In the genomic region with DNA sequence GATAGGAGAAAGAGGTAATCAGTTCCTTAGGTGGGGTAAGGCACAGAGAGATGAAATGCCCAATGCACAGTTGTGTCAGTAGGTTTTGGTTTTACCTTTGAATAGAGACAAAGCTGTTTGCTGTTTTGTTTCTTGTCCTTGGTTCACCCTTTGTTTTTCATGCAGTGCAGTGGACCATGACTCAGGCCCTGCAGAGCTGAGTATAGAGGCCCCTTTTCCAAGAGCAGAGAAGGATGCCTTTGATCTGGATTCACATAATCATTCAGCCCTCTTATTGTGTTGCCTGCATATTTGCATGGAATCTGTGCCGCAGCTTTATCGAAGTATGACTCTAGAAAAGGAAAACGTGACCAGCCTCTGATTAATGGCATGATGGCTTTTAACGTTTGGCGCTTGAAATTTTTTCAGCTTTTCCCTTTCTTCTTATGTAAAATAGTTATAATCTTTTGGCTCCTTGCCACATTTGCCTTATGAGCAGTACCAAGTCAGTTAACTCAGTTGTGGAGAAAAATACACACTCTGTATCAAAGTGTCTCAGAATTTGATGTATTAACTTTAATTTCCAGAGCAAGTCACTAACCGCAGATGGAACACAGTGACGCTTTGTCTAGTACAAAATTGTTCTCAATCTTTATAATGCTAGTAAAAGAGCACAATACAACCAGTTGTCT, we compare ENCODE assay signal across 8 cellular contexts.
DNase-seq lines count a peak whose midpoint lies in the region; ATAC-seq and TF ChIP-seq lines count a peak whose summit lies in the region.

No MANE protein-coding gene starts in this region.

- H3K9me3 Mint-ChIP-seq in activated CD4-positive, alpha-beta T cell treated with anti-CD3 and anti-CD28 coated beads for 36 hours (ENCODE audit: low read depth) = no peaks in the 10 kb centered on the region
- no peaks in the 10 kb centered on the region for H3K9me3 Mint-ChIP-seq in activated naive CD8-positive, alpha-beta T cell treated with anti-CD3 and anti-CD28 coated beads, Interleukin-2, amount 50 U/mL, for 24 hours
- H3K9me3 Mint-ChIP-seq in endothelial cell (ENCODE audit: unreplicated experiment) = no peaks in the 10 kb centered on the region

- no peak overlapping the region for H3K27ac Mint-ChIP-seq in activated CD4-positive, alpha-beta T cell treated with anti-CD3 and anti-CD28 coated beads for 36 hours
- H3K27ac Mint-ChIP-seq in activated naive CD8-positive, alpha-beta T cell treated with anti-CD3 and anti-CD28 coated beads, Interleukin-2, amount 50 U/mL, for 24 hours = no peak overlapping the region
- no peak overlapping the region for H3K27ac Mint-ChIP-seq in endothelial cell (ENCODE audit: unreplicated experiment)

- intact Hi-C loops in activated CD4-positive, alpha-beta T cell treated with anti-CD3 and anti-CD28 coated beads for 36 hours (cut with DNase I, micrococcal nuclease) = no loop called here

- CTCF ChIA-PET in activated CD4-positive, alpha-beta T cell treated with anti-CD3 and anti-CD28 coated beads for 36 hours (lab: Charles Lee) = interaction anchor here (0.7 to 1.6 kb wide), 3 partner anchors 10 to 128 kb away, joined by 3 to 4 read pairs (median 4); no protein-coding TSS in a partner anchor

- no peak for TF ChIP-seq CTCF in endothelial cell (IDR thresholded peaks at IDR 0.05; ENCODE audit: unreplicated experiment)

- DNase-seq in activated CD4-positive, alpha-beta T cell treated with anti-CD3 and anti-CD28 coated beads for 36 hours = peak; percentile 56
- DNase-seq in activated CD4-positive, alpha-beta T cell treated with anti-CD3 and anti-CD28 coated beads, Interleukin-2, amount 50 U/mL, for 48 hours = no peak
- DNase-seq in activated naive CD8-positive, alpha-beta T cell treated with anti-CD3 and anti-CD28 coated beads, Interleukin-2, amount 50 U/mL, for 24 hours = no peak
- DNase-seq in myocyte (ENCODE audit: low read depth) (peak; percentile 32), endothelial cell (ENCODE audit: low spot score) (no peak), middle frontal gyrus (ENCODE audit: extremely low spot score, low spot score) (no peak)

- H3K27me3 Mint-ChIP-seq in activated CD4-positive, alpha-beta T cell treated with anti-CD3 and anti-CD28 coated beads for 36 hours = no peaks in the 10 kb centered on the region
- H3K27me3 Mint-ChIP-seq in activated naive CD8-positive, alpha-beta T cell treated with anti-CD3 and anti-CD28 coated beads, Interleukin-2, amount 50 U/mL, for 24 hours = no peaks in the 10 kb centered on the region
- H3K27me3 Mint-ChIP-seq in endothelial cell (ENCODE audit: unreplicated experiment) = no peaks in the 10 kb centered on the region

- peaks cover 2% of the 10 kb centered on the region for H3K36me3 Mint-ChIP-seq in activated CD4-positive, alpha-beta T cell treated with anti-CD3 and anti-CD28 coated beads for 36 hours (ENCODE audit: low read depth)
- H3K36me3 Mint-ChIP-seq in activated naive CD8-positive, alpha-beta T cell treated with anti-CD3 and anti-CD28 coated beads, Interleukin-2, amount 50 U/mL, for 24 hours (ENCODE audit: low read depth) = peaks cover 12% of the 10 kb centered on the region
- H3K36me3 Mint-ChIP-seq in endothelial cell (ENCODE audit: low read depth, unreplicated experiment) = no peaks in the 10 kb centered on the region

- H3K4me3 Mint-ChIP-seq in activated CD4-positive, alpha-beta T cell treated with anti-CD3 and anti-CD28 coated beads for 36 hours = no peak overlapping the region
- H3K4me3 Mint-ChIP-seq in activated naive CD8-positive, alpha-beta T cell treated with anti-CD3 and anti-CD28 coated beads, Interleukin-2, amount 50 U/mL, for 24 hours = no peak overlapping the region
- no peak overlapping the region for H3K4me3 Mint-ChIP-seq in endothelial cell (ENCODE audit: unreplicated experiment)

- ATAC-seq in activated CD4-positive, alpha-beta T cell treated with anti-CD3 and anti-CD28 coated beads for 36 hours = peak; percentile 98
- ATAC-seq in HG03159 (IDR thresholded peaks at IDR 0.05; ENCODE audit: unreplicated experiment) (peak; percentile 78), HG03520 (IDR thresholded peaks at IDR 0.05; ENCODE audit: unreplicated experiment) (no peak)
- ATAC-seq in activated naive CD8-positive, alpha-beta T cell treated with anti-CD3 and anti-CD28 coated beads, Interleukin-2, amount 50 U/mL, for 24 hours = peak; percentile 75

- peaks cover 31% of the 10 kb centered on the region for H3K4me1 Mint-ChIP-seq in activated CD4-positive, alpha-beta T cell treated with anti-CD3 and anti-CD28 coated beads for 36 hours
- peaks cover 20% of the 10 kb centered on the region for H3K4me1 Mint-ChIP-seq in activated naive CD8-positive, alpha-beta T cell treated with anti-CD3 and anti-CD28 coated beads, Interleukin-2, amount 50 U/mL, for 24 hours
- H3K4me1 Mint-ChIP-seq in endothelial cell (ENCODE audit: unreplicated experiment) = peaks cover 5% of the 10 kb centered on the region

- POLR2A ChIA-PET in activated CD4-positive, alpha-beta T cell treated with anti-CD3 and anti-CD28 coated beads for 36 hours (lab: Charles Lee) = interaction anchor here (0.5 kb wide), 1 partner anchor 252 kb away, joined by 4 read pairs; no protein-coding TSS in a partner anchor

Comparison
In these comparisons a context has a peak if more than half of its experiments do, and no peak if none do; other contexts are left out.
1. DNase-seq: peak in activated CD4-positive, alpha-beta T cell treated with anti-CD3 and anti-CD28 coated beads for 36 hours (single experiment) and myocyte (single experiment); none in activated CD4-positive, alpha-beta T cell treated with anti-CD3 and anti-CD28 coated beads, Interleukin-2, amount 50 U/mL, for 48 hours (0 of 2), activated naive CD8-positive, alpha-beta T cell treated with anti-CD3 and anti-CD28 coated beads, Interleukin-2, amount 50 U/mL, for 24 hours (single experiment), endothelial cell (single experiment) and middle frontal gyrus (single experiment).